ENCODE assay signal across 6 cellular contexts in the genomic region with DNA sequence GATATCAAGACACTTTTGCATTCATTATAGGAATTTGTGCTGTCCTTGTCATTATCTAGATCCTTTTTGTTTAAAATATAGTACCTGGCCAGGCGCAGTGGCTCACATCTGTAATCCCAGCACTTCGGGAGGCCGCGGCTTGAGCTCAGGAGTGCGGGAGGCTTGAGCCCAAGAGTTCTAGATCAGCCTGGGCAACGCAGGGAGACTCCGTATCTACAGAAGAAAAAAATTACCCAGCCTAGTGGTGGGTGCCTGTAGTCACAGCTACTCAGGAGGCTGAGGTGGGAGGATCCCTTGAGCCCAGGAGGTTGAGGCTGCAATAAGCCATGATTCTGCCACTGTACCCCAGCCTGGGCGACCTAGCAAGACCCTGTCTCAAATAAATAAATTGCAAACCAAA. TPM values are rescaled to one million over a fixed set of nuclear protein-coding genes. Genes with fewer than 3 reads are reported as not detected.
DNase-seq lines count a peak whose midpoint lies in the region; ATAC-seq and TF ChIP-seq lines count a peak whose summit lies in the region.

No MANE protein-coding gene starts in this region.

- peaks cover 3% of the 10 kb centered on the region for H3K36me3 Mint-ChIP-seq in activated CD4-positive, alpha-beta memory T cell treated with anti-CD3 and anti-CD28 coated beads, Interleukin-2, amount 10 ng/mL, durations not matched to agents 7 days and 5 days (ENCODE audit: low read depth)

- H3K4me3 Mint-ChIP-seq in activated CD4-positive, alpha-beta memory T cell treated with anti-CD3 and anti-CD28 coated beads, Interleukin-2, amount 10 ng/mL, durations not matched to agents 7 days and 5 days = peak overlapping the region; percentile 88

- ATAC-seq in HG03280 (IDR thresholded peaks at IDR 0.05; ENCODE audit: unreplicated experiment) = peak; percentile 24
- ATAC-seq in GM19397 (IDR thresholded peaks at IDR 0.05; ENCODE audit: unreplicated experiment) = no peak
- no peak for ATAC-seq in HG02840 (IDR thresholded peaks at IDR 0.05; ENCODE audit: low FRiP score, unreplicated experiment)

- DNase-seq in activated CD4-positive, alpha-beta memory T cell treated with anti-CD3 and anti-CD28 coated beads, Interleukin-2, amount 10 ng/mL, durations not matched to agents 7 days and 5 days = peak; percentile 26
- DNase-seq in GM20000 (ENCODE audit: low spot score) = no peak

- CTCF ChIA-PET in activated CD4-positive, alpha-beta memory T cell treated with anti-CD3 and anti-CD28 coated beads, Interleukin-2, amount 10 ng/mL, durations not matched to agents 7 days and 5 days (lab: Charles Lee) = interaction anchor here (2.0 kb wide), 1 partner anchor 68 kb away, joined by 4 read pairs; no protein-coding TSS in a partner anchor

- peaks cover 16% of the 10 kb centered on the region for H3K4me1 Mint-ChIP-seq in activated CD4-positive, alpha-beta memory T cell treated with anti-CD3 and anti-CD28 coated beads, Interleukin-2, amount 10 ng/mL, durations not matched to agents 7 days and 5 days

- H3K9me3 Mint-ChIP-seq in activated CD4-positive, alpha-beta memory T cell treated with anti-CD3 and anti-CD28 coated beads, Interleukin-2, amount 10 ng/mL, durations not matched to agents 7 days and 5 days = no peaks in the 10 kb centered on the region

- H3K27me3 ChIP-seq in layer of hippocampus (ENCODE audit: control insufficient read depth, insufficient read depth, low read length) = no peaks in the 10 kb centered on the region

- no peaks in the 10 kb centered on the region for H3K27me3 Mint-ChIP-seq in activated CD4-positive, alpha-beta memory T cell treated with anti-CD3 and anti-CD28 coated beads, Interleukin-2, amount 10 ng/mL, durations not matched to agents 7 days and 5 days

- no peak overlapping the region for H3K27ac Mint-ChIP-seq in activated CD4-positive, alpha-beta memory T cell treated with anti-CD3 and anti-CD28 coated beads, Interleukin-2, amount 10 ng/mL, durations not matched to agents 7 days and 5 days

- H3K27ac ChIP-seq in layer of hippocampus (ENCODE audit: low read depth, low read length) = peak overlapping the region; percentile 73

- POLR2A ChIA-PET in activated CD4-positive, alpha-beta memory T cell treated with anti-CD3 and anti-CD28 coated beads, Interleukin-2, amount 10 ng/mL, durations not matched to agents 7 days and 5 days (lab: Charles Lee) = no interaction called here

- TF ChIP-seq CTCF in GM20000 (IDR thresholded peaks at IDR 0.05; ENCODE audit: extremely low read depth, missing control alignments) = no peak

RNA-seq across cellular contexts. Expression of a gene that starts 0.6 kb away (rescaled TPM):
- total RNA-seq in activated CD4-positive, alpha-beta memory T cell treated with anti-CD3 and anti-CD28 coated beads, Interleukin-2, amount 10 ng/mL, durations not matched to agents 7 days and 5 days = 1 to 10 TPM; 2.6 to 4.3 TPM

RNA-seq across cellular contexts. Expression of a gene that starts 6.5 kb away (rescaled TPM):
- total RNA-seq in activated CD4-positive, alpha-beta memory T cell treated with anti-CD3 and anti-CD28 coated beads, Interleukin-2, amount 10 ng/mL, durations not matched to agents 7 days and 5 days = 10 to 100 TPM; 13.3 TPM

RNA-seq across cellular contexts. Expression of a gene that starts 44.4 kb away (rescaled TPM):
- total RNA-seq in activated CD4-positive, alpha-beta memory T cell treated with anti-CD3 and anti-CD28 coated beads, Interleukin-2, amount 10 ng/mL, durations not matched to agents 7 days and 5 days = not detected

RNA-seq across cellular contexts. Expression of a gene that starts 49.7 kb away (rescaled TPM):
- total RNA-seq in activated CD4-positive, alpha-beta memory T cell treated with anti-CD3 and anti-CD28 coated beads, Interleukin-2, amount 10 ng/mL, durations not matched to agents 7 days and 5 days = not detected

RNA-seq across cellular contexts. Expression of a gene that starts 53.1 kb away (rescaled TPM):
- 1 to 10 TPM; 1.8 to 1.9 TPM for total RNA-seq in activated CD4-positive, alpha-beta memory T cell treated with anti-CD3 and anti-CD28 coated beads, Interleukin-2, amount 10 ng/mL, durations not matched to agents 7 days and 5 days
